ENCODE assay signal across 1 cellular context in genomic region chr22:41943661-41944209, GRCh38.
TF ChIP-seq lines count a peak whose summit lies in the region.

No MANE protein-coding gene starts in this region.

TF ChIP-seq in K562, 482 proteins besides CTCF, POLR2A, EP300 and RAD21:
- 0 out of 2 replicates have a peak, but pooled peaks have one; percentile 7 for TF ChIP-seq SPI1 (IDR thresholded peaks at IDR 0.05; ENCODE audit: borderline replicate concordance, low read depth, low read length)
- TF ChIP-seq, protein P1, sequence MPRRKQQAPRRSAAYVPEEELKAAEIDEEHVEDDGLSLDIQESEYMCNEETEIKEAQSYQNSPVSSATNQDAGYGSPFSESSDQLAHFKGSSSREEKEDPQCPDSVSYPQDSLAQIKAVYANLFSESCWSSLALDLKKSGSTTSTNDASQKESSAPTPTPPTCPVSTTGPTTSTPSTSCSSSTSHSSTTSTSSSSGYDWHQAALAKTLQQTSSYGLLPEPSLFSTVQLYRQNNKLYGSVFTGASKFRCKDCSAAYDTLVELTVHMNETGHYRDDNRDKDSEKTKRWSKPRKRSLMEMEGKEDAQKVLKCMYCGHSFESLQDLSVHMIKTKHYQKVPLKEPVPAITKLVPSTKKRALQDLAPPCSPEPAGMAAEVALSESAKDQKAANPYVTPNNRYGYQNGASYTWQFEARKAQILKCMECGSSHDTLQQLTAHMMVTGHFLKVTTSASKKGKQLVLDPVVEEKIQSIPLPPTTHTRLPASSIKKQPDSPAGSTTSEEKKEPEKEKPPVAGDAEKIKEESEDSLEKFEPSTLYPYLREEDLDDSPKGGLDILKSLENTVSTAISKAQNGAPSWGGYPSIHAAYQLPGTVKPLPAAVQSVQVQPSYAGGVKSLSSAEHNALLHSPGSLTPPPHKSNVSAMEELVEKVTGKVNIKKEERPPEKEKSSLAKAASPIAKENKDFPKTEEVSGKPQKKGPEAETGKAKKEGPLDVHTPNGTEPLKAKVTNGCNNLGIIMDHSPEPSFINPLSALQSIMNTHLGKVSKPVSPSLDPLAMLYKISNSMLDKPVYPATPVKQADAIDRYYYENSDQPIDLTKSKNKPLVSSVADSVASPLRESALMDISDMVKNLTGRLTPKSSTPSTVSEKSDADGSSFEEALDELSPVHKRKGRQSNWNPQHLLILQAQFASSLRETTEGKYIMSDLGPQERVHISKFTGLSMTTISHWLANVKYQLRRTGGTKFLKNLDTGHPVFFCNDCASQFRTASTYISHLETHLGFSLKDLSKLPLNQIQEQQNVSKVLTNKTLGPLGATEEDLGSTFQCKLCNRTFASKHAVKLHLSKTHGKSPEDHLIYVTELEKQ (CRISPR knock-in tag; IDR thresholded peaks at IDR 0.05): no peak
